14 cellular contexts compared by ENCODE assay signal in the genomic region with DNA sequence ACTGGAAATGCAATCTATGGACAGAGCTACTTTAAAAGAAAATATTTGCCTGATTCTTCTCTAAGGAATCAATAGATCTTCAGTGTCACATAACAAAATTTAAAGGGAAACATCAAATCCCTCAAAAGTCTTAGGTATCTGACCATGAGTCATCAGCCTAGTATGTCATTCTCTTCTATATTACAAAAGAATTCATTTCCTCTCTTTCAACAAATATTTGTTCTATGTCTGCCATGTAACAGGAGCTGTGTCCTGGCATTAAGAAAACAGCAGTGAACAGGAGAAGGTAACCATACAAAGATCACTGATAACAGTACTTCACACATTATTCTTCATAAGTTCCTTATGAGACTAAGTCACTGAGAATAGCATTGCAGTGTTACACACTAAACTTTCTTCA.
DNase-seq lines count a peak whose midpoint lies in the region; TF ChIP-seq lines count a peak whose summit lies in the region.
"Had no signal": no experiment of that assay in that cellular context is flagged by ENCODE, and none has a peak within 500 bp of the region (broad histone marks: within the 10 kb centered on the region; RNA-seq: fewer than 3 reads in every experiment).

No MANE protein-coding gene starts in this region.

- DNase-seq in AG10803 (ENCODE audit: low read depth) (peak; percentile 56), HT-29 (ENCODE audit: low spot score) (peak; percentile 45), astrocyte of the hippocampus (ENCODE audit: low read depth, low spot score) (peak; percentile 43), iris pigment epithelial cell (ENCODE audit: low read depth) (peak; percentile 78), CD1c-positive myeloid dendritic cell (ENCODE audit: extremely low spot score) (no peak), SKM-1 (lab: John Stamatoyannopoulos, UW; ENCODE audit: unreplicated experiment) (no peak)
- no peak for DNase-seq in stimulated activated naive CD4-positive, alpha-beta T cell (lab: John Stamatoyannopoulos, UW)
- DNase-seq in activated naive CD4-positive, alpha-beta T cell treated with anti-CD3 and anti-CD28 coated beads, Interleukin-2, amount 50 U/mL, for 16 hours, result no peak
- DNase-seq: activated CD8-positive, alpha-beta T cell treated with anti-CD3 and anti-CD28 coated beads, Interleukin-2, amount 10 ng/mL, durations not matched to agents 7 days and 5 days; activated effector memory CD4-positive, alpha-beta T cell treated with anti-CD3 and anti-CD28 coated beads, Interleukin-2, amount 50 U/mL, for 16 hours; NCI-H1048; Peyer's patch had no signal

- H3K4me3 ChIP-seq in AG10803 (ENCODE audit: low read length), result no peak overlapping the region
- H3K4me3 ChIP-seq: BLaER1 treated with 17β-estradiol and CSF1 and Interleukin-3, amounts not matched to agents 10 nM and 100 nM; Peyer's patch; prostate gland had no signal

- TF ChIP-seq CTCF in AG10803 (conservative IDR thresholded peaks at IDR 0.05; ENCODE audit: low read length), result no peak

Comparison
In these comparisons a context has a peak if more than half of its experiments do, and no peak if none do; other contexts are left out.
1. DNase-seq: peak in AG10803 (single experiment), HT-29 (single experiment), astrocyte of the hippocampus (single experiment) and iris pigment epithelial cell (single experiment); none in CD1c-positive myeloid dendritic cell (single experiment), stimulated activated naive CD4-positive, alpha-beta T cell (0 of 6), activated naive CD4-positive, alpha-beta T cell treated with anti-CD3 and anti-CD28 coated beads, Interleukin-2, amount 50 U/mL, for 16 hours (single experiment) and SKM-1 (single experiment).